In the genomic region with DNA sequence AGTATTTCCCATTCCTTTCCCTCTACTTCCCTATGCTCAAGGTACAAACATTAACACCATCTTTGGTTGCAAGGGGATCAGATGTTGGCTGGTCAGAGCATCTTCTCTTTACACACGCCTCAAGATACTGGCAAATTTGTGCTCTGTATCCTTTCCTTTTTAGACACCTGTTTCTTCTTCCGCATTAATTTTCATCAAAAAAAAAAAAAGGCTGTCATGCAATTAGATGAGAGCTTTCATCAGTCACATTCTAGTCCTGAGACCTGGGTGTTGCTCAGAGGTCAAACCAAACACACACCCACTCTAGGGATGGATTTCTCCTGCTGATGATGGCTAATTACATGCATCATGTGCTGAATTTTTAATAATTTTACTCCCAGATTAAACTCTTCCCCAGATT, we compare ENCODE assay signal across 10 cellular contexts. TPM values are rescaled to one million over a fixed set of nuclear protein-coding genes. Genes with fewer than 3 reads are reported as not detected.
DNase-seq lines count a peak whose midpoint lies in the region; ATAC-seq and TF ChIP-seq lines count a peak whose summit lies in the region.
"Had no signal": no experiment of that assay in that cellular context is flagged by ENCODE, and none has a peak within 500 bp of the region (broad histone marks: within the 10 kb centered on the region; RNA-seq: fewer than 3 reads in every experiment).

No MANE protein-coding gene starts in this region.

- H3K9me3 ChIP-seq in BLaER1 treated with 17β-estradiol and CSF1 and Interleukin-3, amounts not matched to agents 10 nM and 100 nM (replicated peaks in 1 of 11) = no peaks in the 10 kb centered on the region
- H3K9me3 ChIP-seq in Caco-2 = no peaks in the 10 kb centered on the region
- H3K9me3 ChIP-seq: prostate gland had no signal

- H3K27me3 Mint-ChIP-seq in Caco-2 (ENCODE audit: insufficient read depth, unreplicated experiment) = no peaks in the 10 kb centered on the region
- peaks cover 3% of the 10 kb centered on the region for H3K27me3 Mint-ChIP-seq in activated T-helper 2 cell treated with anti-CD3 and anti-CD28 coated beads, Interferon-gamma antibody, Interleukin-2, Interleukin-4, amounts not matched to agents 10 μg/mL and 5 μg/mL and 100 μg/mL, durations not matched to agents 14 hours and 24 hours and 36 hours (ENCODE audit: low read depth)
- H3K27me3 Mint-ChIP-seq in natural killer cell (ENCODE audit: low read depth in 2 of 2) = no peaks in the 10 kb centered on the region

- no peak for ATAC-seq in natural killer cell

- H3K27ac Mint-ChIP-seq in Caco-2 (ENCODE audit: unreplicated experiment) (peak overlapping the region; percentile 86), natural killer cell (peak overlapping the region; percentile 85 to 95)
- H3K27ac Mint-ChIP-seq in activated T-helper 2 cell treated with anti-CD3 and anti-CD28 coated beads, Interferon-gamma antibody, Interleukin-2, Interleukin-4, amounts not matched to agents 10 μg/mL and 5 μg/mL and 100 μg/mL, durations not matched to agents 14 hours and 24 hours and 36 hours = peak overlapping the region; percentile 62

- CTCF ChIA-PET in Caco-2 (lab: Charles Lee) = interaction anchor here (1.5 kb wide), 1 partner anchor 231 kb away, joined by 4 read pairs; no protein-coding TSS in a partner anchor

- peaks cover 27% of the 10 kb centered on the region for H3K36me3 Mint-ChIP-seq in Caco-2 (ENCODE audit: insufficient read depth, unreplicated experiment)
- H3K36me3 Mint-ChIP-seq in activated T-helper 2 cell treated with anti-CD3 and anti-CD28 coated beads, Interferon-gamma antibody, Interleukin-2, Interleukin-4, amounts not matched to agents 10 μg/mL and 5 μg/mL and 100 μg/mL, durations not matched to agents 14 hours and 24 hours and 36 hours (ENCODE audit: low read depth) = peaks cover 32% of the 10 kb centered on the region
- no peaks in the 10 kb centered on the region for H3K36me3 Mint-ChIP-seq in natural killer cell

- H3K4me2 ChIP-seq in BLaER1 treated with 17β-estradiol and CSF1 and Interleukin-3, amounts not matched to agents 10 nM and 100 nM = peak overlapping the region; percentile 65 to 97 (median 85); a peak in 21 of 22 replicates

- peaks cover 32 to 55% (median 37%) of the 10 kb centered on the region in 10 experiments for H3K4me1 ChIP-seq in BLaER1 treated with 17β-estradiol and CSF1 and Interleukin-3, amounts not matched to agents 10 nM and 100 nM
- H3K4me1 ChIP-seq in Caco-2 = peaks cover 48% of the 10 kb centered on the region
- H3K4me1 ChIP-seq: prostate gland had no signal

- H3K36me3 ChIP-seq in BLaER1 treated with 17β-estradiol and CSF1 and Interleukin-3, amounts not matched to agents 10 nM and 100 nM = peaks cover 0 to 20% (median 0%) of the 10 kb centered on the region in 11 experiments; a peak in 3 of 22 replicates
- no peaks in the 10 kb centered on the region for H3K36me3 ChIP-seq in Caco-2 (ENCODE audit: control insufficient read depth, insufficient read depth, low read length)
- H3K36me3 ChIP-seq: prostate gland had no signal

- peaks cover 0 to 58% (median 11%) of the 10 kb centered on the region in 11 experiments; a peak in 10 of 22 replicates for H4K20me1 ChIP-seq in BLaER1 treated with 17β-estradiol and CSF1 and Interleukin-3, amounts not matched to agents 10 nM and 100 nM

- no peak for DNase-seq in Caco-2
- DNase-seq in activated T-helper 2 cell treated with anti-CD3 and anti-CD28 coated beads, Interferon-gamma antibody, Interleukin-2, Interleukin-4, amounts not matched to agents 10 μg/mL and 5 μg/mL and 100 μg/mL, durations not matched to agents 14 hours and 24 hours and 36 hours (ENCODE audit: low spot score) = no peak
- no peak for DNase-seq in natural killer cell
- DNase-seq in glomerular visceral epithelial cell (ENCODE audit: extremely low spot score) = no peak
- DNase-seq in islet precursor cell = no peak
- DNase-seq in OCI-M1 (lab: John Stamatoyannopoulos, UW) = no peak
- DNase-seq: mesenchymal stem cell; stimulated activated CD4-positive, alpha-beta T cell treated with anti-CD3 and anti-CD28 coated beads, Interleukin-4, amount 100 ng/mL, for 24 hours had no signal

- no TSS peak for BruUV-seq in Caco-2 (replicated peaks; lab: Mats Ljungman, UMichigan)

- H3K9ac ChIP-seq in BLaER1 treated with 17β-estradiol and CSF1 and Interleukin-3, amounts not matched to agents 10 nM and 100 nM = no peak overlapping the region

- intact Hi-C loops in Caco-2 (cut with micrococcal nuclease; ENCODE audit: unreplicated experiment) (no loop called here), natural killer cell (cut with micrococcal nuclease) (no loop called here)
- intact Hi-C loops in activated T-helper 2 cell treated with anti-CD3 and anti-CD28 coated beads, Interferon-gamma antibody, Interleukin-2, Interleukin-4, amounts not matched to agents 10 μg/mL and 5 μg/mL and 100 μg/mL, durations not matched to agents 14 hours and 24 hours and 36 hours (cut with micrococcal nuclease) = loop anchor here (10.0 kb wide), 4 partner anchors 211 to 1171 kb away; partner anchors contain the start of genes KLF3, TBC1D1 and TLR6

- H3K27me3 ChIP-seq in BLaER1 treated with 17β-estradiol and CSF1 and Interleukin-3, amounts not matched to agents 10 nM and 100 nM = no peaks in the 10 kb centered on the region
- no peaks in the 10 kb centered on the region for H3K27me3 ChIP-seq in Caco-2 (replicated peaks; ENCODE audit: control insufficient read depth, insufficient read depth, low read length)

- peak overlapping the region; percentile 75 for H3K4me3 Mint-ChIP-seq in Caco-2 (ENCODE audit: unreplicated experiment)
- H3K4me3 Mint-ChIP-seq in activated T-helper 2 cell treated with anti-CD3 and anti-CD28 coated beads, Interferon-gamma antibody, Interleukin-2, Interleukin-4, amounts not matched to agents 10 μg/mL and 5 μg/mL and 100 μg/mL, durations not matched to agents 14 hours and 24 hours and 36 hours (ENCODE audit: low read depth) = peak overlapping the region; percentile 92
- H3K4me3 Mint-ChIP-seq in natural killer cell = peak overlapping the region; percentile 95

- no peaks in the 10 kb centered on the region for H3K9me3 Mint-ChIP-seq in Caco-2 (ENCODE audit: unreplicated experiment)
- H3K9me3 Mint-ChIP-seq in activated T-helper 2 cell treated with anti-CD3 and anti-CD28 coated beads, Interferon-gamma antibody, Interleukin-2, Interleukin-4, amounts not matched to agents 10 μg/mL and 5 μg/mL and 100 μg/mL, durations not matched to agents 14 hours and 24 hours and 36 hours = no peaks in the 10 kb centered on the region
- no peaks in the 10 kb centered on the region for H3K9me3 Mint-ChIP-seq in natural killer cell

- TF ChIP-seq CTCF in Caco-2 (IDR thresholded peaks at IDR 0.05; ENCODE audit: insufficient read depth in 1 of 2, low read depth in 1 of 2, low read length in 1 of 2, severe bottlenecking in 1 of 2, unreplicated experiment in 1 of 2) (no peak), natural killer cell (IDR thresholded peaks at IDR 0.05) (no peak)

- POLR2A ChIA-PET in Caco-2 (lab: Charles Lee) = no interaction called here

- no peak overlapping the region; a peak in 1 of 22 replicates for H3K27ac ChIP-seq in BLaER1 treated with 17β-estradiol and CSF1 and Interleukin-3, amounts not matched to agents 10 nM and 100 nM

- H3K4me1 Mint-ChIP-seq in Caco-2 (ENCODE audit: low read depth, unreplicated experiment) (peaks cover 13% of the 10 kb centered on the region), natural killer cell (peaks cover 37 to 41% of the 10 kb centered on the region in 2 donors)
- H3K4me1 Mint-ChIP-seq in activated T-helper 2 cell treated with anti-CD3 and anti-CD28 coated beads, Interferon-gamma antibody, Interleukin-2, Interleukin-4, amounts not matched to agents 10 μg/mL and 5 μg/mL and 100 μg/mL, durations not matched to agents 14 hours and 24 hours and 36 hours (ENCODE audit: low read depth) = peaks cover 37% of the 10 kb centered on the region

- H3K4me3 ChIP-seq in BLaER1 treated with 17β-estradiol and CSF1 and Interleukin-3, amounts not matched to agents 10 nM and 100 nM = peak overlapping the region in 3 of 10 experiments; percentile 92 to 99 (median 97); a peak in 2 of 20 replicates
- H3K4me3 ChIP-seq in Caco-2 (ENCODE audit: low read depth, low read length) = no peak overlapping the region
- H3K4me3 ChIP-seq: prostate gland had no signal

RNA-seq across cellular contexts. Expression of gene RELL1, which starts 2.0 kb away (rescaled TPM):
- total RNA-seq in Caco-2 (2022) (45.3 and 48.5 TPM in 2 replicates), natural killer cell (10 to 100 TPM; 15.2 to 21.3 (median 15.2) TPM)
- 19.3 and 22.2 TPM in 2 replicates for total RNA-seq in activated T-helper 2 cell treated with anti-CD3 and anti-CD28 coated beads, Interferon-gamma antibody, Interleukin-2, Interleukin-4, amounts not matched to agents 10 μg/mL and 5 μg/mL and 100 μg/mL, durations not matched to agents 14 hours and 24 hours and 36 hours
